In the genomic region with DNA sequence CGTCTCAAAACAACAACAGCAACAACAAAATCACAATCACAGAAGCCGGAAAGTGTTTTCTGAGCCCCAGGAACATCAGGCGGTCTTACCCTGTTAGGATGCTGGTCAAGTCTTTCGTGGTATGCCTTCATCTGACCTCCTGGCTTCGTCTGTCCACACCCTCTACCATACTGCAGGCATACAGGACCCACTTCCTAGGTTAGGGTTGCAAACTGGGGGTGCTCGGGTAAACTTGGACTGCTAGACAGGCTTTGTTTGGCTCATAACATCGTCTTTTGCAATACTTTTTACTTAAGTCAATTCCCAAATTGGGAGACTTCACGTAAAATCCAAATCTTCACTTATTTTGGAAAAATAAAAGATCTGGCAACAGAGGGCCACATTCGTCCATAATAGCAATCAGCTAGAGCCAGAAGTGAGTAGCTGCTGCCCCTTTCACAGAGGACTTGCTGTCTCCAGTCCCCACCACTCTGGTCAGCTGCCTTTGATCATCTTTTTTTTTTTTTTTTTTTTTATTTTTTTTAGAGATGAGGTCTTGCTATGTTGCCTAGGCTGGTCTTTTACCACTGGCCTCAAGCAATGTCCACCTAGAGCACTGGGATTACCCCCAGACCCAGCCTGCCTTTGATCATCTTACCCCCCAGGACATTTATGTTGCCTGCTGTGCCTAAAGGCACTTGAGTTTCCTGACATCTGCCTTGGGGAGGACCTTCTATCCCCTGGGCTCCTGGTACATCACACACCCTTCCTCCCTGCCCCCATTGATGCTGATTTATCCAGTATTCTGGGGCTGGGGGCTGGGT, we compare ENCODE assay signal across 12 cellular contexts. TPM values are rescaled to one million over a fixed set of nuclear protein-coding genes. Genes with fewer than 3 reads are reported as not detected.
DNase-seq lines count a peak whose midpoint lies in the region; FAIRE-seq and TF ChIP-seq lines count a peak whose summit lies in the region.
"Had no signal": no experiment of that assay in that cellular context is flagged by ENCODE, and none has a peak within 500 bp of the region (broad histone marks: within the 10 kb centered on the region; RNA-seq: fewer than 3 reads in every experiment).

No MANE protein-coding gene starts in this region.

- TF ChIP-seq CTCF in testis (IDR thresholded peaks at IDR 0.05): no peak
- TF ChIP-seq CTCF in GM10266 (IDR thresholded peaks at IDR 0.05; ENCODE audit: control insufficient read depth, insufficient read depth, low read depth, missing control alignments): no peak

- H3K9me2 ChIP-seq in Karpas-422 (replicated peaks; ENCODE audit: insufficient read depth, low read length): no peaks in the 10 kb centered on the region

- no peak overlapping the region for H3K9ac ChIP-seq in Karpas-422 (ENCODE audit: low read length)
- H3K9ac ChIP-seq in mucosa of stomach (ENCODE audit: low read length): peak overlapping the region; percentile 27

- H4K20me1 ChIP-seq in Karpas-422 (ENCODE audit: insufficient read depth, low read depth, low read length): no peaks in the 10 kb centered on the region; the same call in 1 of the 2 replicates

- no peak overlapping the region for H3K4me2 ChIP-seq in Karpas-422 (ENCODE audit: low read depth, low read length, poor library complexity, severe bottlenecking)

- H3K79me2 ChIP-seq in Karpas-422 (ENCODE audit: low read length): peaks cover 89% of the 10 kb centered on the region

- TF ChIP-seq POLR2A in testis (IDR thresholded peaks at IDR 0.05): no peak
- no peak for TF ChIP-seq POLR2A in GM12892 (IDR thresholded peaks at IDR 0.05; ENCODE audit: low read depth, low read length)

- 66 to 69% methylated on average over 9 of the region's 9 CpGs for WGBS in testis, 2 donors

- H2AFZ ChIP-seq in Karpas-422 (ENCODE audit: low read length): no peak overlapping the region

- FAIRE-seq in GM12892 (lab: Jason Lieb, UNC): no peak

- intact Hi-C loops in testis (cut with DNase I; ENCODE audit: low total_unique reads): no loop called here

- H3K4me3 ChIP-seq in Karpas-422 (ENCODE audit: low read length) (no peak overlapping the region), mucosa of stomach (ENCODE audit: low read length) (no peak overlapping the region), testis (no peak overlapping the region)

- H3K9me3 ChIP-seq in Karpas-422 (ENCODE audit: low read length): no peaks in the 10 kb centered on the region
- H3K9me3 ChIP-seq in mucosa of stomach (ENCODE audit: control insufficient read depth, low read length): no peaks in the 10 kb centered on the region
- no peaks in the 10 kb centered on the region for H3K9me3 ChIP-seq in testis

- DNase-seq in Karpas-422 (peak; percentile 38), epithelial cell of prostate (ENCODE audit: low read depth, low spot score) (no peak), testis (no peak), NCI-H146 treated with DMSO at 0.1 percent for 48 hours (lab: John Stamatoyannopoulos, UW; ENCODE audit: unreplicated experiment) (no peak), GM12892 (ENCODE audit: insufficient read length) (no peak), occipital lobe (lab: John Stamatoyannopoulos, UW) (no peak), GM10266 (ENCODE audit: extremely low spot score) (no peak)
- DNase-seq: activated T-cell treated with anti-CD3 and anti-CD28 coated beads, Interleukin-2, amount 50 U/mL, for 4 hours; NCI-H2029 treated with DMSO at 0.1 percent for 48 hours had no signal

- no peaks in the 10 kb centered on the region for H3K36me3 ChIP-seq in Karpas-422 (ENCODE audit: insufficient read depth, low read length)
- no peaks in the 10 kb centered on the region for H3K36me3 ChIP-seq in mucosa of stomach (ENCODE audit: control insufficient read depth, insufficient read depth, low read length)
- H3K36me3 ChIP-seq in testis (ENCODE audit: low read depth, missing control alignments): no peaks in the 10 kb centered on the region

- no peak overlapping the region for H3K27ac ChIP-seq in Karpas-422 (ENCODE audit: low read length)
- peak overlapping the region; percentile 94 for H3K27ac ChIP-seq in epithelial cell of prostate
- peak overlapping the region; percentile 51 to 72 for H3K27ac ChIP-seq in testis
- H3K27ac ChIP-seq: VCaP had no signal

- no peaks in the 10 kb centered on the region for H3K27me3 ChIP-seq in Karpas-422 (ENCODE audit: low read length)
- H3K27me3 ChIP-seq in mucosa of stomach (ENCODE audit: control insufficient read depth, insufficient read depth, low read length): no peaks in the 10 kb centered on the region
- no peaks in the 10 kb centered on the region for H3K27me3 ChIP-seq in testis

- H3K4me1 ChIP-seq in Karpas-422 (ENCODE audit: low read length) (peaks cover 36% of the 10 kb centered on the region), mucosa of stomach (ENCODE audit: control insufficient read depth, insufficient read depth, low read length) (peaks cover 24% of the 10 kb centered on the region), testis (peaks cover 39% of the 10 kb centered on the region)

RNA-seq across cellular contexts. Expression of a gene that starts 30.1 kb away (rescaled TPM):
- total RNA-seq in Karpas-422 (2014; rRNA removed; shearing (Covaris generic); ENCODE audit: low replicate concordance): 75.9 and 111 TPM in 2 replicates
- total RNA-seq in testis (10 to 100 TPM; 57.5 to 67.3 TPM), occipital lobe (233 TPM)
- polyA plus RNA-seq in testis (ENCODE audit: insufficient read depth, low read depth, low replicate concordance): 10.4 TPM
- polyA plus RNA-seq in GM12892 (2012; ENCODE audit: missing spikeins): 40.0 TPM

RNA-seq across cellular contexts. Expression of a gene that starts 32.2 kb away (rescaled TPM):
- not detected in 2 replicates for total RNA-seq in Karpas-422 (2014; rRNA removed; shearing (Covaris generic); ENCODE audit: low replicate concordance)
- total RNA-seq in testis (under 1 TPM in 1 of 2 donors, not detected in 1; 0.79 TPM), occipital lobe (0.78 TPM)
- polyA plus RNA-seq in testis (ENCODE audit: insufficient read depth, low read depth, low replicate concordance): 3.0 TPM
- polyA plus RNA-seq in GM12892 (2012; ENCODE audit: missing spikeins): 0.85 TPM
- total RNA-seq: activated T-cell treated with anti-CD3 and anti-CD28 coated beads, Interleukin-2, amount 50 U/mL, for 4 hours; RPMI7951 had no signal
